ENCODE assay signal across 22 cellular contexts in genomic region chr6:18088419-18089296, GRCh38.
"Had no signal": no experiment of that assay in that cellular context is flagged by ENCODE, and none has a peak within 500 bp of the region (broad histone marks: within the 10 kb centered on the region; RNA-seq: fewer than 3 reads in every experiment).

No MANE protein-coding gene starts in this region.

- H3K4me3 ChIP-seq: coronary artery, gastroesophageal sphincter, right lobe of liver had no signal

- H3K9ac ChIP-seq: parathyroid adenoma had no signal

- H2AFZ ChIP-seq: parathyroid adenoma had no signal

- H3K4me1 ChIP-seq: gastroesophageal sphincter, parathyroid adenoma, right lobe of liver had no signal

- H3K9me3 ChIP-seq: gastroesophageal sphincter, neutrophil, right lobe of liver had no signal

- DNase-seq: activated CD4-positive, alpha-beta T cell treated with anti-CD3 and anti-CD28 coated beads for 1 hour; activated CD8-positive, alpha-beta memory T cell treated with anti-CD3 and anti-CD28 coated beads for 24 hours; activated CD8-positive, alpha-beta memory T cell treated with anti-CD3 and anti-CD28 coated beads, Interleukin-2, amount 50 U/mL, for 48 hours; activated effector memory CD4-positive, alpha-beta T cell treated with Interleukin-2 at 50 U/mL for 16 hours; activated naive CD4-positive, alpha-beta T cell treated with anti-CD3 and anti-CD28 coated beads, Interleukin-2, amount 50 U/mL, for 16 hours; activated T-cell treated with anti-CD3 and anti-CD28 coated beads, Interleukin-2, amount 50 U/mL, for 48 hours; aorta; brain microvascular endothelial cell; immature natural killer cell; right lobe of liver; small intestine; stimulated activated CD4-positive, alpha-beta T cell treated with anti-CD3 and anti-CD28 coated beads, Interleukin-15, amount 100 ng/mL, for 24 hours; stimulated activated CD4-positive, alpha-beta T cell treated with anti-CD3 and anti-CD28 coated beads, Interleukin-2, amount 100 ng/mL, for 48 hours; stimulated activated naive CD8-positive, alpha-beta T cell treated with anti-CD3 and anti-CD28 coated beads, Interleukin-15, amount 100 ng/mL, for 72 hours; T-helper 2 cell had no signal

- H3K79me2 ChIP-seq: parathyroid adenoma had no signal

- H3K27ac ChIP-seq: brain microvascular endothelial cell, coronary artery, gastroesophageal sphincter, neutrophil, parathyroid adenoma, right lobe of liver, VCaP had no signal

- H3K36me3 ChIP-seq: brain microvascular endothelial cell, gastroesophageal sphincter, neutrophil, right lobe of liver had no signal

- H3K27me3 ChIP-seq: brain microvascular endothelial cell, gastroesophageal sphincter, neutrophil, right lobe of liver had no signal

- ATAC-seq: esophagus mucosa; gastroesophageal sphincter; natural killer cell treated with Interleukin-12 subunit alpha and Interleukin-12 subunit beta and Interleukin-15 and Interleukin-18, amount 100 ng/mL, for 72 hours; right lobe of liver; stimulated activated naive CD8-positive, alpha-beta T cell treated with anti-CD3 and anti-CD28 coated beads, Interleukin-15, amount 100 ng/mL, for 72 hours had no signal
